18 cellular contexts compared by ENCODE assay signal in the genomic region with DNA sequence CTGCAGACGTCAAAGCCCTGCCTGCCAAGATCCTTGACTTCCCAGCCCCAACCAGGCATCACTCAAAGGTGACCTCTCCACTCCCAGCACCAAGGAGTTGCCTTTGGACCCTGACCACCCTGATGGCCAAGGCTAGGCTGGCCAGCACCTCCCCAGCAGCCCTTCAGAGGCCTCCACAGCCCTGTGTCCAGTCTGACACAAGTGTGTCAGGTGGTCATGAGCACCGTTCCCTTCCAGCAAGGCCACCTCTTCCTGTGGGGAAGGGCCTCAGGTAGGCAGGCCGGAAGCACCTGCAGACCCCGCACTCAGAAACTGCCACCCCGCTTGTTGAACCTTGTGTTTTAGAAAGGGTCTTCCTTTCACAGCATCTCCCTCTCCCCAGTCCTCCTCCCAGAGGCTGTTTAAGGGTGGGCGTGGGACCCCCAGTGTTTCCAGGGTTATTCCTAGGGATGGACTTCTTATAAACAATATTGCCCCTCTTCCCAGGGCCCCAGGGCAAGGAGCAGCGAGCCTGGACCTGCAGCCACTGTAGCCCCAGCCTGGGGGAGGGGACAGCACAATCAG. TPM values are rescaled to one million over a fixed set of nuclear protein-coding genes. Genes with fewer than 3 reads are reported as not detected.
DNase-seq lines count a peak whose midpoint lies in the region; ATAC-seq and TF ChIP-seq lines count a peak whose summit lies in the region.
"Had no signal": no experiment of that assay in that cellular context is flagged by ENCODE, and none has a peak within 500 bp of the region (broad histone marks: within the 10 kb centered on the region; RNA-seq: fewer than 3 reads in every experiment).

No MANE protein-coding gene starts in this region.

- H3K23ac ChIP-seq in IMR-90 (ENCODE audit: low read depth, low read length), result no peak overlapping the region
- H3K23ac ChIP-seq in trophoblast cell (ENCODE audit: low read length), result no peak overlapping the region

- H4K5ac ChIP-seq in IMR-90 (ENCODE audit: low read depth, low read length), result no peak overlapping the region

- H3K4me3 ChIP-seq in IMR-90 (ENCODE audit: insufficient read depth, low read depth, low read length), result no peak overlapping the region
- no peak overlapping the region for H3K4me3 ChIP-seq in endodermal cell (ENCODE audit: low read length)
- no peak overlapping the region for H3K4me3 ChIP-seq in trophoblast cell (ENCODE audit: low read depth, low read length)
- H3K4me3 ChIP-seq: PC-9 had no signal

- H2BK5ac ChIP-seq in IMR-90 (ENCODE audit: low read depth, low read length, poor library complexity, severe bottlenecking), result no peak overlapping the region
- no peak overlapping the region for H2BK5ac ChIP-seq in trophoblast cell (ENCODE audit: low read depth, low read length, poor library complexity)

- CTCF ChIA-PET in CD4-positive, alpha-beta T cell (lab: Charles Lee), result no interaction called here
- CTCF ChIA-PET in IMR-90 (lab: Yijun Ruan, JAX), result no interaction called here
- CTCF ChIA-PET in HEK293T (lab: Yijun Ruan, JAX), result no interaction called here

- H3K4me3 Mint-ChIP-seq in CD4-positive, alpha-beta T cell, result peak overlapping the region; percentile 15
- H3K4me3 Mint-ChIP-seq in endodermal cell, result peak overlapping the region; percentile 67
- H3K4me3 Mint-ChIP-seq: stimulated activated naive CD8-positive, alpha-beta T cell treated with anti-CD3 and anti-CD28 coated beads, Interleukin-15, Interleukin-2, amounts not matched to agents 100 ng/mL and 50 ng/mL, for 24 hours had no signal

- no peak for TF ChIP-seq RAD21 in IMR-90 (IDR thresholded peaks at IDR 0.05; ENCODE audit: low read length)

- H3K4me1 ChIP-seq in IMR-90 (ENCODE audit: control insufficient read depth, insufficient read depth, low read length) (peaks cover 30% of the 10 kb centered on the region), endodermal cell (ENCODE audit: control insufficient read depth, insufficient read depth, low read length) (peaks cover 18% of the 10 kb centered on the region), trophoblast cell (ENCODE audit: control insufficient read depth in 1 of 2, insufficient read depth in 2 of 2, low read length in 2 of 2) (peaks cover 38 to 43% of the 10 kb centered on the region in 2 experiments)

- no peak overlapping the region for H2BK20ac ChIP-seq in IMR-90 (ENCODE audit: low read depth, low read length)

- H3K18ac ChIP-seq in IMR-90 (ENCODE audit: low read depth, low read length) (no peak overlapping the region), trophoblast cell (ENCODE audit: low read length) (peak overlapping the region; percentile 18)

- peak overlapping the region; percentile 82 for H2AK9ac ChIP-seq in IMR-90 (replicated peaks; ENCODE audit: low read depth, low read length, poor library complexity)

- peaks cover 0 to 21% of the 10 kb centered on the region in 2 experiments; a peak in 2 of 4 replicates for H3K79me1 ChIP-seq in IMR-90 (ENCODE audit: low read depth in 1 of 2, low read length in 2 of 2)
- peaks cover 47% of the 10 kb centered on the region for H3K79me1 ChIP-seq in trophoblast cell (ENCODE audit: low read length)

- no peak overlapping the region for H2BK15ac ChIP-seq in IMR-90 (ENCODE audit: low read depth, low read length)

- POLR2A ChIA-PET in CD4-positive, alpha-beta T cell (lab: Charles Lee), result interaction anchor here (0.8 to 3.1 kb wide), 2 partner anchors 8 to 11 kb away, joined by 3 to 11 read pairs; no protein-coding TSS in a partner anchor
- POLR2A ChIA-PET in IMR-90 (lab: Charles Lee; ENCODE audit: unreplicated experiment), result no interaction called here
- POLR2A ChIA-PET in HEK293T (lab: Yijun Ruan, JAX), result interaction anchor here (1.0 to 2.4 kb wide), 3 partner anchors 10 to 33 kb away, joined by 3 to 21 read pairs (median 3); no protein-coding TSS in a partner anchor

- peak overlapping the region; percentile 46 for H2BK12ac ChIP-seq in trophoblast cell (ENCODE audit: low read length)

- intact Hi-C loops in CD4-positive, alpha-beta T cell (cut with DNase I, micrococcal nuclease), result no loop called here
- intact Hi-C loops in IMR-90 (cut with micrococcal nuclease), result no loop called here

- no peak overlapping the region for H3K27ac Mint-ChIP-seq in CD4-positive, alpha-beta T cell
- no peak overlapping the region for H3K27ac Mint-ChIP-seq in endodermal cell
- H3K27ac Mint-ChIP-seq: activated CD8-positive, alpha-beta T cell treated with anti-CD3 and anti-CD28 coated beads, Interleukin-2, amount 10 ng/mL, durations not matched to agents 7 days and 5 days had no signal

- H2BK120ac ChIP-seq in IMR-90 (ENCODE audit: low read depth, low read length) (no peak overlapping the region), trophoblast cell (ENCODE audit: insufficient read depth, low read length, poor library complexity) (peak overlapping the region; percentile 70)

- TF ChIP-seq POLR2A in IMR-90 (IDR thresholded peaks at IDR 0.05; ENCODE audit: low read depth, low read length), result no peak

- peak overlapping the region; percentile 56 for H2AK5ac ChIP-seq in IMR-90 (ENCODE audit: low read depth, low read length)
- H2AK5ac ChIP-seq in trophoblast cell (ENCODE audit: low read length), result peak overlapping the region; percentile 67

- DNase-seq in CD4-positive, alpha-beta T cell, result no peak
- no peak for DNase-seq in IMR-90
- DNase-seq in endodermal cell, result no peak
- DNase-seq in trophoblast cell, result no peak
- DNase-seq in 8988T, result no peak
- DNase-seq in HEK293T (ENCODE audit: extremely low spot score), result no peak
- DNase-seq: activated CD8-positive, alpha-beta T cell treated with anti-CD3 and anti-CD28 coated beads, Interleukin-2, amount 10 ng/mL, durations not matched to agents 7 days and 5 days; DMS79; heart right ventricle; NCI-H2081; NCI-H526 treated with DMSO at 0.1 percent for 48 hours; PC-9 had no signal

- H4K20me1 ChIP-seq in IMR-90 (ENCODE audit: insufficient read depth, low read length), result no peaks in the 10 kb centered on the region

- H4K91ac ChIP-seq in IMR-90 (ENCODE audit: insufficient read depth, low read depth, low read length) (no peak overlapping the region), trophoblast cell (ENCODE audit: low read depth, low read length) (peak overlapping the region; percentile 99)

- dilution Hi-C loops in IMR-90 (cut with HindIII; ENCODE audit: low sequenced_read_pairs, unreplicated experiment), result no loop called here

- WGBS in IMR-90 (ENCODE audit: extremely low coverage in 2 of 2, insufficient read length in 1 of 2), 2 experiments, result no CpG with 5 or more reads among the region's 7 CpGs
- 88 to 98% methylated on average over 5 to 7 of the region's 7 CpGs for WGBS in endodermal cell (ENCODE audit: insufficient coverage in 1 of 2, insufficient read length in 1 of 2), 2 experiments
- no CpG with 5 or more reads among the region's 7 CpGs for WGBS in trophoblast cell (ENCODE audit: extremely low coverage, insufficient coverage, insufficient read length)

- no peak overlapping the region for H4K12ac ChIP-seq in trophoblast cell (ENCODE audit: low read depth, low read length)

- no peak for TF ChIP-seq CTCF in CD4-positive, alpha-beta T cell (IDR thresholded peaks at IDR 0.05)
- TF ChIP-seq CTCF in IMR-90 (conservative IDR thresholded peaks at IDR 0.05; ENCODE audit: low read depth, low read length) (no peak), endodermal cell (conservative IDR thresholded peaks at IDR 0.05) (no peak)

- peaks cover 11% of the 10 kb centered on the region for H3K4me1 Mint-ChIP-seq in CD4-positive, alpha-beta T cell (ENCODE audit: low read depth)
- H3K4me1 Mint-ChIP-seq in endodermal cell, result peaks cover 35% of the 10 kb centered on the region

- H4K8ac ChIP-seq in IMR-90 (ENCODE audit: low read depth in 2 of 2, low read length in 2 of 2) (peak overlapping the region in 1 of 2 experiments; percentile 76; a peak in 1 of 4 replicates), trophoblast cell (ENCODE audit: low read depth, low read length) (peak overlapping the region; percentile 32)

- in situ Hi-C loops in IMR-90 (cut with MboI; ENCODE audit: low sequenced_read_pairs), result no loop called here

- BruUV-seq in IMR-90 (replicated peaks; lab: Mats Ljungman, UMichigan), result no TSS peak

- no peaks in the 10 kb centered on the region for H3K9me3 ChIP-seq in CD4-positive, alpha-beta T cell (ENCODE audit: control insufficient read depth, low read length)
- H3K9me3 ChIP-seq in IMR-90 (ENCODE audit: control insufficient read depth, insufficient read depth, low read length) (no peaks in the 10 kb centered on the region), endodermal cell (ENCODE audit: control insufficient read depth, low read length) (no peaks in the 10 kb centered on the region), trophoblast cell (ENCODE audit: insufficient read depth, low read depth, low read length) (no peaks in the 10 kb centered on the region)
- H3K9me3 ChIP-seq: BE2C, heart right ventricle had no signal

- H3K4me2 ChIP-seq in IMR-90 (ENCODE audit: low read depth, low read length) (no peak overlapping the region), trophoblast cell (ENCODE audit: low read length) (peak overlapping the region; percentile 72)
- H3K4me2 ChIP-seq: PC-9 had no signal

- H3K9ac ChIP-seq in IMR-90 (ENCODE audit: low read depth, low read length) (no peak overlapping the region), endodermal cell (ENCODE audit: extremely low read depth, low read length, poor library complexity, severe bottlenecking) (no peak overlapping the region), trophoblast cell (ENCODE audit: low read length) (no peak overlapping the region)

- peaks cover 18% of the 10 kb centered on the region for H3K79me2 ChIP-seq in trophoblast cell (ENCODE audit: control insufficient read depth, insufficient read depth, low read length, poor library complexity)

- peaks cover 9% of the 10 kb centered on the region for H3K9me1 ChIP-seq in IMR-90 (ENCODE audit: insufficient read depth, low read length)

- H3K14ac ChIP-seq in IMR-90 (replicated peaks; ENCODE audit: low read depth, low read length), result no peak overlapping the region
- peak overlapping the region; percentile 58 for H3K14ac ChIP-seq in trophoblast cell (ENCODE audit: low read length)

- H3K4ac ChIP-seq in IMR-90 (ENCODE audit: low read depth, low read length), result peak overlapping the region; percentile 58; the same call in 1 of the 2 replicates
- no peak overlapping the region for H3K4ac ChIP-seq in trophoblast cell (ENCODE audit: low read depth, low read length)

- no peaks in the 10 kb centered on the region for H3K27me3 Mint-ChIP-seq in CD4-positive, alpha-beta T cell
- H3K27me3 Mint-ChIP-seq in endodermal cell (ENCODE audit: insufficient read depth), result peaks cover 4% of the 10 kb centered on the region
- H3K27me3 Mint-ChIP-seq: stimulated activated naive CD8-positive, alpha-beta T cell treated with anti-CD3 and anti-CD28 coated beads, Interleukin-15, Interleukin-2, amounts not matched to agents 100 ng/mL and 50 ng/mL, for 24 hours had no signal

- no peaks in the 10 kb centered on the region for H3K9me3 Mint-ChIP-seq in CD4-positive, alpha-beta T cell
- H3K9me3 Mint-ChIP-seq in endodermal cell, result no peaks in the 10 kb centered on the region
- H3K9me3 Mint-ChIP-seq: stimulated activated naive CD8-positive, alpha-beta T cell treated with anti-CD3 and anti-CD28 coated beads, Interleukin-15, Interleukin-2, amounts not matched to agents 100 ng/mL and 50 ng/mL, for 24 hours had no signal

- H3K36me3 ChIP-seq in IMR-90 (ENCODE audit: control insufficient read depth, insufficient read depth, low read length), result no peaks in the 10 kb centered on the region
- no peaks in the 10 kb centered on the region for H3K36me3 ChIP-seq in endodermal cell (ENCODE audit: control insufficient read depth, insufficient read depth, low read length)
- no peaks in the 10 kb centered on the region for H3K36me3 ChIP-seq in trophoblast cell (ENCODE audit: control insufficient read depth in 1 of 2, insufficient read depth in 2 of 2, low read length in 2 of 2)
- H3K36me3 ChIP-seq: BE2C, heart right ventricle had no signal

- no peak overlapping the region for H3K56ac ChIP-seq in IMR-90 (ENCODE audit: extremely low read depth, insufficient read depth, low read length)

- H3K27me3 ChIP-seq in CD4-positive, alpha-beta T cell (ENCODE audit: control insufficient read depth, insufficient read depth, low read length), result no peaks in the 10 kb centered on the region
- H3K27me3 ChIP-seq in IMR-90 (ENCODE audit: control insufficient read depth, insufficient read depth, low read length) (no peaks in the 10 kb centered on the region), endodermal cell (ENCODE audit: control insufficient read depth, insufficient read depth, low read length, poor library complexity, severe bottlenecking) (no peaks in the 10 kb centered on the region), trophoblast cell (ENCODE audit: insufficient read depth, low read length) (no peaks in the 10 kb centered on the region)
- H3K27me3 ChIP-seq: BE2C, heart right ventricle had no signal

- no peaks in the 10 kb centered on the region for H3K36me3 Mint-ChIP-seq in CD4-positive, alpha-beta T cell (ENCODE audit: low read depth)
- no peaks in the 10 kb centered on the region for H3K36me3 Mint-ChIP-seq in endodermal cell (ENCODE audit: low read depth)

- no peak for ATAC-seq in CD4-positive, alpha-beta T cell (ENCODE audit: poor library complexity)
- no peak for ATAC-seq in IMR-90 (ENCODE audit: low read depth)
- no peak for ATAC-seq in HG03521 (IDR thresholded peaks at IDR 0.05; ENCODE audit: unreplicated experiment)
- ATAC-seq in GM21423 (IDR thresholded peaks at IDR 0.05; ENCODE audit: unreplicated experiment), result no peak
- ATAC-seq: activated CD8-positive, alpha-beta T cell treated with anti-CD3 and anti-CD28 coated beads, Interleukin-2, amount 10 ng/mL, durations not matched to agents 7 days and 5 days; esophagus mucosa; left colon had no signal

- peak overlapping the region; percentile 74 for H2AFZ ChIP-seq in IMR-90 (replicated peaks; ENCODE audit: low read length, poor library complexity)
- H2AFZ ChIP-seq in trophoblast cell (ENCODE audit: insufficient read depth, low read length, poor library complexity), result no peak overlapping the region
- H2AFZ ChIP-seq: PC-9 had no signal

- H3K27ac ChIP-seq in CD4-positive, alpha-beta T cell (ENCODE audit: low read depth, low read length), result no peak overlapping the region
- H3K27ac ChIP-seq in IMR-90 (ENCODE audit: insufficient read depth, low read length), result no peak overlapping the region
- no peak overlapping the region for H3K27ac ChIP-seq in endodermal cell (ENCODE audit: low read depth, low read length)
- peak overlapping the region; percentile 96 for H3K27ac ChIP-seq in trophoblast cell (ENCODE audit: low read depth, low read length)
- H3K27ac ChIP-seq: PC-9 had no signal

RNA-seq across cellular contexts. Expression of a gene that starts 13.2 kb away (rescaled TPM):
- 10 to 100 TPM; 74.9 to 76.9 TPM for total RNA-seq in CD4-positive, alpha-beta T cell
- total RNA-seq in IMR-90 (2012; rRNA removed), result 16.8 and 20.0 TPM in 2 replicates
- 62.1 and 76.2 TPM in 2 replicates for polyA plus RNA-seq in IMR-90 (2012; rRNA removed)
- 39.3 and 68.1 TPM in 2 replicates for polyA plus RNA-seq in IMR-90 (2012; cell fraction: cytosol; rRNA removed)
- 179 and 366 TPM in 2 replicates for polyA plus RNA-seq in IMR-90 (2012; cell fraction: nucleus; rRNA removed; ENCODE audit: low replicate concordance)
- 100 to 1,000 TPM in 1 of 2 donors, 10 to 100 TPM in 1; 99.7 to 114 TPM for total RNA-seq in endodermal cell
- polyA plus RNA-seq in endodermal cell (2013, experiment 1 of 2), result 35.2 TPM
- polyA plus RNA-seq in endodermal cell (2013, experiment 2 of 2), result 35.8 TPM
- 87.6 and 90.6 TPM in 2 replicates for polyA plus RNA-seq in trophoblast cell (2013)

RNA-seq across cellular contexts. Expression of a gene that starts 47.8 kb away (rescaled TPM):
- 1 to 10 TPM; 2.0 to 2.7 TPM for total RNA-seq in CD4-positive, alpha-beta T cell
- 1.8 and 2.5 TPM in 2 replicates for total RNA-seq in IMR-90 (2012; rRNA removed)
- polyA plus RNA-seq in IMR-90 (2012; rRNA removed), result 3.9 and 5.2 TPM in 2 replicates
- polyA plus RNA-seq in IMR-90 (2012; cell fraction: cytosol; rRNA removed), result 5.9 and 6.5 TPM in 2 replicates
- polyA plus RNA-seq in IMR-90 (2012; cell fraction: nucleus; rRNA removed; ENCODE audit: low replicate concordance), result 28.6 and 32.1 TPM in 2 replicates
- 10 to 100 TPM; 15.8 to 31.0 TPM for total RNA-seq in endodermal cell
- polyA plus RNA-seq in endodermal cell (2013, experiment 1 of 2), result 16.1 TPM
- polyA plus RNA-seq in endodermal cell (2013, experiment 2 of 2), result 14.1 TPM
- polyA plus RNA-seq in trophoblast cell (2013), result 2.9 and 3.4 TPM in 2 replicates
